Comparison of ENCODE assay signal across 19 cellular contexts in the genomic region with DNA sequence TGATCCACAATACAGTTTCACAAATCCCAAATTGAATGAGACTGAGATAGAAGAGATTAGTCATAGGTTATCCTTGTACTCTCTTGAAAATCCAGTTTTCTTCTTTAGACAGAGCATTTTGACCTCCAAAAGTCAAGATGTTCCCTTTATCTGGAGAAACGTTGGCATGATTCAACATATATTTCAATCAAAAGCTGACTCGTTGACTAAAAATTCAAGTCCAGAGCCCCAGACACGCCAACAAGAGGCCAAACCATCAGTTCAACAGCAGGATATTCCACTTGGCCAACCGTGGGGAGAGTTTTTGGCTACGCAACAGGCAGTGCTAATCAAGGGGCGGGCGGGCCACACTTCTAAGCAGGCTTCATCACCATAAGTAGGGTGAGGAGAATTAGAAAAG.
"Had no signal": no experiment of that assay in that cellular context is flagged by ENCODE, and none has a peak within 500 bp of the region (broad histone marks: within the 10 kb centered on the region; RNA-seq: fewer than 3 reads in every experiment).

No MANE protein-coding gene starts in this region.

- H3K4me1 Mint-ChIP-seq: activated naive CD8-positive, alpha-beta T cell treated with anti-CD3 and anti-CD28 coated beads, Interleukin-2, amount 10 ng/mL, durations not matched to agents 7 days and 5 days had no signal

- H3K4me1 ChIP-seq: body of pancreas, heart left ventricle, left lung, upper lobe of left lung had no signal

- H3K27me3 ChIP-seq: body of pancreas, heart left ventricle, left lung, suprapubic skin, upper lobe of left lung had no signal

- H3K9me3 ChIP-seq: body of pancreas, heart left ventricle, left lung, suprapubic skin, upper lobe of left lung had no signal

- H3K4me3 ChIP-seq: body of pancreas, heart left ventricle, left lung, suprapubic skin, upper lobe of left lung had no signal

- H3K4me3 Mint-ChIP-seq: activated naive CD8-positive, alpha-beta T cell treated with anti-CD3 and anti-CD28 coated beads, Interleukin-2, amount 10 ng/mL, durations not matched to agents 7 days and 5 days; dendritic cell treated with granulocyte-macrophage colony-stimulating factor and Interleukin-4, amounts not matched to agents 40 ng/mL and 50 ng/mL, for 4 days; natural killer cell treated with Interleukin-12 subunit alpha and Interleukin-12 subunit beta and Interleukin-15 and Interleukin-18, amount 100 ng/mL, for 72 hours had no signal

- H3K9me3 Mint-ChIP-seq: activated naive CD8-positive, alpha-beta T cell treated with anti-CD3 and anti-CD28 coated beads, Interleukin-2, amount 10 ng/mL, durations not matched to agents 7 days and 5 days; dendritic cell treated with granulocyte-macrophage colony-stimulating factor and Interleukin-4, amounts not matched to agents 40 ng/mL and 50 ng/mL, for 4 days; natural killer cell treated with Interleukin-12 subunit alpha and Interleukin-12 subunit beta and Interleukin-15 and Interleukin-18, amount 100 ng/mL, for 72 hours had no signal

- H3K36me3 Mint-ChIP-seq: activated naive CD8-positive, alpha-beta T cell treated with anti-CD3 and anti-CD28 coated beads, Interleukin-2, amount 10 ng/mL, durations not matched to agents 7 days and 5 days; natural killer cell treated with Interleukin-12 subunit alpha and Interleukin-12 subunit beta and Interleukin-15 and Interleukin-18, amount 100 ng/mL, for 72 hours had no signal

- H3K27ac Mint-ChIP-seq: activated naive CD8-positive, alpha-beta T cell treated with anti-CD3 and anti-CD28 coated beads, Interleukin-2, amount 10 ng/mL, durations not matched to agents 7 days and 5 days; dendritic cell treated with granulocyte-macrophage colony-stimulating factor and Interleukin-4, amounts not matched to agents 40 ng/mL and 50 ng/mL, for 4 days; natural killer cell treated with Interleukin-12 subunit alpha and Interleukin-12 subunit beta and Interleukin-15 and Interleukin-18, amount 100 ng/mL, for 72 hours had no signal

- H3K27ac ChIP-seq: body of pancreas, heart left ventricle, left lung, suprapubic skin, upper lobe of left lung had no signal

- ATAC-seq: body of pancreas; heart left ventricle; left lung; natural killer cell treated with Interleukin-12 subunit alpha and Interleukin-12 subunit beta and Interleukin-15 and Interleukin-18, amount 100 ng/mL, for 72 hours had no signal

- H3K27me3 Mint-ChIP-seq: activated naive CD8-positive, alpha-beta T cell treated with anti-CD3 and anti-CD28 coated beads, Interleukin-2, amount 10 ng/mL, durations not matched to agents 7 days and 5 days; dendritic cell treated with granulocyte-macrophage colony-stimulating factor and Interleukin-4, amounts not matched to agents 40 ng/mL and 50 ng/mL, for 4 days had no signal

- H3K36me3 ChIP-seq: heart left ventricle, left lung, suprapubic skin, upper lobe of left lung had no signal

- DNase-seq: activated CD4-positive, alpha-beta T cell treated with anti-CD3 and anti-CD28 coated beads for 1 hour; activated CD4-positive, alpha-beta T cell treated with anti-CD3 and anti-CD28 coated beads, Interleukin-2, amount 50 U/mL, for 48 hours; activated naive CD8-positive, alpha-beta T cell treated with anti-CD3 and anti-CD28 coated beads, Interleukin-2, amount 10 ng/mL, durations not matched to agents 7 days and 5 days; activated T-cell treated with anti-CD3 and anti-CD28 coated beads, Interleukin-2, amount 50 U/mL, for 48 hours; body of pancreas; erythroblast; foreskin melanocyte; heart left ventricle; left lung; mesenchymal stem cell; nucleus accumbens; stimulated activated CD4-positive, alpha-beta T cell treated with anti-CD3 and anti-CD28 coated beads, Interleukin-12 subunit alpha, Interleukin-12 subunit beta, amount 100 ng/mL, for 4 hours; stimulated activated CD4-positive, alpha-beta T cell treated with anti-CD3 and anti-CD28 coated beads, Interleukin-2, amount 100 ng/mL, for 48 hours; stimulated activated naive CD4-positive, alpha-beta T cell treated with Interleukin-2 at 50 U/mL for 16 hours; T-helper 9 cell; upper lobe of left lung had no signal
